ENCODE assay signal across 10 cellular contexts in genomic region chr2:38527338-38528007, GRCh38.
DNase-seq lines count a peak whose midpoint lies in the region; ATAC-seq and TF ChIP-seq lines count a peak whose summit lies in the region.
"Had no signal": no experiment of that assay in that cellular context is flagged by ENCODE, and none has a peak within 500 bp of the region (broad histone marks: within the 10 kb centered on the region; RNA-seq: fewer than 3 reads in every experiment).

No MANE protein-coding gene starts in this region.

- DNase-seq in NCI-H146 (lab: John Stamatoyannopoulos, UW) (peak; percentile 4), NCI-H146 treated with DMSO at 0.1 percent for 48 hours (lab: John Stamatoyannopoulos, UW; ENCODE audit: unreplicated experiment) (no peak), hepatocyte (ENCODE audit: low spot score) (no peak), mesenteric fat pad (ENCODE audit: low spot score) (no peak), T1000 (lab: John Stamatoyannopoulos, UW) (no peak)

- no peak for TF ChIP-seq CTCF in hepatocyte (IDR thresholded peaks at IDR 0.05; ENCODE audit: poor library complexity)

- H3K27ac ChIP-seq in hepatocyte (no peak overlapping the region), stomach smooth muscle (ENCODE audit: low read length) (peak overlapping the region; percentile 46)
- H3K27ac ChIP-seq: 22Rv1 had no signal

- ATAC-seq in activated T-helper 17 cell treated with anti-CD3 and anti-CD28 coated beads, Interleukin-2, amount 50 U/mL, for 72 hours (replicated peaks), result no peak
- no peak for ATAC-seq in GM21737 (IDR thresholded peaks at IDR 0.05; ENCODE audit: unreplicated experiment)

- H3K4me3 ChIP-seq in hepatocyte (peak overlapping the region; percentile 6), stomach smooth muscle (ENCODE audit: low read length in 2 of 2) (peak overlapping the region in 1 of 2 donors; percentile 62)

- H3K4me3 Mint-ChIP-seq in activated T-helper 17 cell treated with anti-CD3 and anti-CD28 coated beads, Interleukin-2, amount 50 U/mL, for 72 hours, result peak overlapping the region; percentile 59

- peak overlapping the region; percentile 66 to 71 for H3K9ac ChIP-seq in stomach smooth muscle (ENCODE audit: low read length in 2 of 2)

- no peaks in the 10 kb centered on the region for H3K36me3 Mint-ChIP-seq in activated T-helper 17 cell treated with anti-CD3 and anti-CD28 coated beads, Interleukin-2, amount 50 U/mL, for 72 hours (ENCODE audit: low read depth)

- H3K79me2 ChIP-seq in hepatocyte, result no peaks in the 10 kb centered on the region

- WGBS in hepatocyte (ENCODE audit: low lambda C conversion rate, missing lambda C conversion rate), result 77% methylated on average over 5 of the region's 5 CpGs

- H3K36me3 ChIP-seq in hepatocyte (replicated peaks; ENCODE audit: insufficient read depth, low read depth) (no peaks in the 10 kb centered on the region), stomach smooth muscle (ENCODE audit: control insufficient read depth in 2 of 2, insufficient read depth in 2 of 2, low read length in 2 of 2) (no peaks in the 10 kb centered on the region)

- no peak overlapping the region for H3K27ac Mint-ChIP-seq in activated T-helper 17 cell treated with anti-CD3 and anti-CD28 coated beads, Interleukin-2, amount 50 U/mL, for 72 hours
- H3K27ac Mint-ChIP-seq: activated T-helper 2 cell treated with anti-CD3 and anti-CD28 coated beads, Interferon-gamma antibody, Interleukin-2, Interleukin-4, amounts not matched to agents 10 μg/mL and 5 μg/mL and 100 μg/mL, durations not matched to agents 14 hours and 24 hours and 36 hours had no signal

- H2AFZ ChIP-seq in hepatocyte, result peak overlapping the region; percentile 31

- no peaks in the 10 kb centered on the region for H3K9me3 Mint-ChIP-seq in activated T-helper 17 cell treated with anti-CD3 and anti-CD28 coated beads, Interleukin-2, amount 50 U/mL, for 72 hours
- H3K9me3 Mint-ChIP-seq: activated T-helper 2 cell treated with anti-CD3 and anti-CD28 coated beads, Interferon-gamma antibody, Interleukin-2, Interleukin-4, amounts not matched to agents 10 μg/mL and 5 μg/mL and 100 μg/mL, durations not matched to agents 14 hours and 24 hours and 36 hours had no signal

- no peaks in the 10 kb centered on the region for H3K9me3 ChIP-seq in hepatocyte (ENCODE audit: low read depth)
- no peaks in the 10 kb centered on the region for H3K9me3 ChIP-seq in stomach smooth muscle (ENCODE audit: control insufficient read depth in 2 of 2, low read length in 2 of 2)

- peak overlapping the region; percentile 74 for H3K4me2 ChIP-seq in hepatocyte

- no peaks in the 10 kb centered on the region for H3K4me1 Mint-ChIP-seq in activated T-helper 17 cell treated with anti-CD3 and anti-CD28 coated beads, Interleukin-2, amount 50 U/mL, for 72 hours

- H3K4me1 ChIP-seq in hepatocyte (ENCODE audit: insufficient read depth) (no peaks in the 10 kb centered on the region), stomach smooth muscle (ENCODE audit: control insufficient read depth, insufficient read depth, low read length) (peaks cover 16% of the 10 kb centered on the region)

- no peaks in the 10 kb centered on the region for H3K9me2 ChIP-seq in hepatocyte (replicated peaks; ENCODE audit: insufficient read depth)

- no peaks in the 10 kb centered on the region for H4K20me1 ChIP-seq in hepatocyte (ENCODE audit: insufficient read depth, poor library complexity, severe bottlenecking)

- H3K27me3 Mint-ChIP-seq in activated T-helper 17 cell treated with anti-CD3 and anti-CD28 coated beads, Interleukin-2, amount 50 U/mL, for 72 hours, result peaks cover 10% of the 10 kb centered on the region

- H3K27me3 ChIP-seq in hepatocyte (no peaks in the 10 kb centered on the region), stomach smooth muscle (ENCODE audit: control insufficient read depth in 1 of 2, insufficient read depth in 2 of 2, low read length in 2 of 2) (no peaks in the 10 kb centered on the region)
